In genomic region chr18:45270289-45270771, GRCh38 we compare ENCODE assay signal across 22 cellular contexts.
"Had no signal": no experiment of that assay in that cellular context is flagged by ENCODE, and none has a peak within 500 bp of the region (broad histone marks: within the 10 kb centered on the region; RNA-seq: fewer than 3 reads in every experiment).

No MANE protein-coding gene starts in this region.

- H3K36me3 ChIP-seq: esophagus squamous epithelium, gastroesophageal sphincter, heart left ventricle, left lung, neural progenitor cell, spleen, thyroid gland, vagina had no signal

- H3K9ac ChIP-seq: neural progenitor cell, parathyroid adenoma had no signal

- H3K9me3 ChIP-seq: esophagus squamous epithelium, thyroid gland, vagina had no signal

- DNase-seq: cortex of kidney; effector memory CD8-positive, alpha-beta T cell; erythroblast; esophagus squamous epithelium; foreskin keratinocyte; heart left ventricle; kidney; left lung; mesenchymal stem cell; naive thymus-derived CD4-positive, alpha-beta T cell; spleen; stimulated activated CD4-positive, alpha-beta T cell treated with anti-CD3 and anti-CD28 coated beads, Interleukin-2, amount 100 ng/mL, for 48 hours; stimulated activated naive B cell treated with anti-CD40 and anti-IgM and Interleukin-4, amounts not matched to agents 10 μg/mL and 1 μg/mL and 100 μg/mL, for 72 hours; stimulated activated naive CD8-positive, alpha-beta T cell treated with anti-CD3 and anti-CD28 coated beads, Interleukin-15, amount 100 ng/mL, for 72 hours; thyroid gland; trophoblast cell had no signal

- H3K4me2 ChIP-seq: hepatocyte, neural progenitor cell had no signal

- H3K4me1 ChIP-seq: esophagus squamous epithelium, foreskin keratinocyte, heart left ventricle, left lung, neural progenitor cell, parathyroid adenoma, spleen, thyroid gland, vagina had no signal

- H3K79me2 ChIP-seq: hepatocyte, parathyroid adenoma had no signal

- H3K4me3 ChIP-seq: esophagus squamous epithelium, gastroesophageal sphincter, heart left ventricle, hepatocyte, left lung, neural progenitor cell, spleen, thyroid gland, vagina had no signal

- H3K27me3 ChIP-seq: esophagus squamous epithelium, gastroesophageal sphincter, heart left ventricle, hepatocyte, left lung, neural progenitor cell, spleen, thyroid gland, vagina had no signal

- H2AFZ ChIP-seq: hepatocyte, neural progenitor cell, parathyroid adenoma had no signal

- H3K27ac ChIP-seq: esophagus squamous epithelium, foreskin keratinocyte, gastroesophageal sphincter, heart left ventricle, hepatocyte, left lung, neural progenitor cell, parathyroid adenoma, spleen, thyroid gland, vagina had no signal

- ATAC-seq: effector memory CD8-positive, alpha-beta T cell; foreskin keratinocyte; gastroesophageal sphincter; heart left ventricle; left lung; naive thymus-derived CD4-positive, alpha-beta T cell; sciatic nerve; stimulated activated naive B cell treated with anti-CD40 and anti-IgM and Interleukin-4, amounts not matched to agents 10 μg/mL and 1 μg/mL and 100 μg/mL, for 72 hours; stimulated activated naive CD8-positive, alpha-beta T cell treated with anti-CD3 and anti-CD28 coated beads, Interleukin-15, amount 100 ng/mL, for 72 hours had no signal
